ENCODE assay signal across 13 cellular contexts in genomic region chr1:203133969-203134725, GRCh38. TPM values are rescaled to one million over a fixed set of nuclear protein-coding genes. Genes with fewer than 3 reads are reported as not detected.
A peak's percentile ranks its signal among the peaks of the same experiment; 100 is the strongest.
DNase-seq lines count a peak whose midpoint lies in the region; ATAC-seq and TF ChIP-seq lines count a peak whose summit lies in the region.
"Had no signal": no experiment of that assay in that cellular context is flagged by ENCODE, and none has a peak within 500 bp of the region (broad histone marks: within the 10 kb centered on the region; RNA-seq: fewer than 3 reads in every experiment).

No MANE protein-coding gene starts in this region.

- H3K27me3 ChIP-seq in left ventricle myocardium inferior (ENCODE audit: low read depth) = no peaks in the 10 kb centered on the region
- peaks cover 4% of the 10 kb centered on the region for H3K27me3 ChIP-seq in lower lobe of right lung (ENCODE audit: low read depth)
- H3K27me3 ChIP-seq: ascending aorta had no signal

- intact Hi-C loops in left ventricle myocardium superior (cut with micrococcal nuclease) = no loop called here
- intact Hi-C loops in left ventricle myocardium inferior (cut with micrococcal nuclease) = no loop called here
- intact Hi-C loops in lower lobe of right lung (cut with DNase I) = no loop called here

- no peaks in the 10 kb centered on the region for H3K9me3 ChIP-seq in left ventricle myocardium inferior (replicated peaks)
- H3K9me3 ChIP-seq in lower lobe of right lung = no peaks in the 10 kb centered on the region
- H3K9me3 ChIP-seq: ascending aorta, esophagus muscularis mucosa had no signal

- DNase-seq in left ventricle myocardium superior (no peak), left ventricle myocardium inferior (no peak), lower lobe of right lung (no peak), NK-92 (lab: John Stamatoyannopoulos, UW; ENCODE audit: unreplicated experiment) (no peak), GM10266 (ENCODE audit: extremely low spot score) (no peak), GOT3 (lab: John Stamatoyannopoulos, UW) (no peak)
- DNase-seq: SW 1271 had no signal

- TF ChIP-seq CTCF in left ventricle myocardium inferior (IDR thresholded peaks at IDR 0.05; ENCODE audit: borderline replicate concordance) = no peak
- TF ChIP-seq CTCF in lower lobe of right lung (IDR thresholded peaks at IDR 0.05) = no peak
- no peak for TF ChIP-seq CTCF in GM10266 (IDR thresholded peaks at IDR 0.05; ENCODE audit: control insufficient read depth, insufficient read depth, low read depth, missing control alignments)

- no peak overlapping the region for H3K4me3 ChIP-seq in left ventricle myocardium inferior
- H3K4me3 ChIP-seq in lower lobe of right lung = no peak overlapping the region
- H3K4me3 ChIP-seq: ascending aorta, esophagus muscularis mucosa had no signal

- H3K36me3 ChIP-seq in left ventricle myocardium inferior (no peaks in the 10 kb centered on the region), lower lobe of right lung (no peaks in the 10 kb centered on the region)
- H3K36me3 ChIP-seq: ascending aorta, esophagus muscularis mucosa had no signal

- H3K4me1 ChIP-seq in left ventricle myocardium inferior (peaks cover 27% of the 10 kb centered on the region), lower lobe of right lung (peaks cover 29% of the 10 kb centered on the region)
- H3K4me1 ChIP-seq: ascending aorta had no signal

- ATAC-seq in left ventricle myocardium superior (peak; percentile 2), lower lobe of right lung (peak; percentile 45 to 53), HG03095 (IDR thresholded peaks at IDR 0.05; ENCODE audit: unreplicated experiment) (no peak)

- H3K27ac ChIP-seq in left ventricle myocardium inferior (replicated peaks) = no peak overlapping the region
- peak overlapping the region; percentile 17 for H3K27ac ChIP-seq in adipose tissue (ENCODE audit: low read depth, low read length)
- no peak overlapping the region for H3K27ac ChIP-seq in lower lobe of right lung
- H3K27ac ChIP-seq: ascending aorta had no signal

- 49 to 74% (median 55%) methylated on average over 12 of the region's 12 CpGs for WGBS in adipose tissue, 3 donors

RNA-seq across cellular contexts. Expression of gene ADORA1, which starts 6.6 kb away (rescaled TPM):
- total RNA-seq in left ventricle myocardium superior (13.5 TPM), left ventricle myocardium inferior (16.4 TPM), lower lobe of right lung (4.1 TPM)
- 10 to 100 TPM in 1 of 3 donors, 1 to 10 TPM in 2; 3.8 to 10.1 (median 9.8) TPM for polyA plus RNA-seq in adipose tissue
- total RNA-seq: activated CD8-positive, alpha-beta memory T cell treated with anti-CD3 and anti-CD28 coated beads for 36 hours had no signal

RNA-seq across cellular contexts. Expression of gene MYBPH, which starts 41.5 kb away (rescaled TPM):
- total RNA-seq in left ventricle myocardium superior (not detected), left ventricle myocardium inferior (not detected), lower lobe of right lung (not detected)
- under 1 TPM in 2 of 3 donors, not detected in 1; 0.08 to 0.34 TPM for polyA plus RNA-seq in adipose tissue
- total RNA-seq: activated CD8-positive, alpha-beta memory T cell treated with anti-CD3 and anti-CD28 coated beads for 36 hours; ascending aorta; esophagus muscularis mucosa had no signal
- polyA plus RNA-seq: liver had no signal

RNA-seq across cellular contexts. Expression of gene MYOG, which starts 48.3 kb away (rescaled TPM):
- total RNA-seq in left ventricle myocardium superior (not detected), left ventricle myocardium inferior (not detected), lower lobe of right lung (not detected)
- polyA plus RNA-seq in adipose tissue = under 1 TPM in 1 of 3 donors, not detected in 2; 0.05 TPM
- total RNA-seq: activated CD8-positive, alpha-beta memory T cell treated with anti-CD3 and anti-CD28 coated beads for 36 hours; ascending aorta; esophagus muscularis mucosa; liver had no signal
- polyA plus RNA-seq: liver had no signal

RNA-seq across cellular contexts. Expression of gene CHI3L1, which starts 52.4 kb away (rescaled TPM):
- total RNA-seq in left ventricle myocardium superior (1.0 TPM), left ventricle myocardium inferior (not detected), lower lobe of right lung (22.2 TPM)
- polyA plus RNA-seq in adipose tissue = 100 to 1,000 TPM in 1 of 3 donors, 10 to 100 TPM in 1, 1 to 10 TPM in 1; 6.1 to 191 (median 12.6) TPM
- total RNA-seq: activated CD8-positive, alpha-beta memory T cell treated with anti-CD3 and anti-CD28 coated beads for 36 hours had no signal
